Comparison of ENCODE assay signal across 6 cellular contexts in genomic region chr19:56148955-56149655, GRCh38. TPM values are rescaled to one million over a fixed set of nuclear protein-coding genes. Genes with fewer than 3 reads are reported as not detected.
"Had no signal": no experiment of that assay in that cellular context is flagged by ENCODE, and none has a peak within 500 bp of the region (broad histone marks: within the 10 kb centered on the region; RNA-seq: fewer than 3 reads in every experiment).

No MANE protein-coding gene starts in this region.

RNA-seq across cellular contexts. Expression of gene GALP, which starts 26.7 kb away (rescaled TPM):
- total RNA-seq: M059J, PC-3, Peyer's patch, Right ventricle myocardium superior, SJSA1 had no signal
- polyA plus RNA-seq: SK-N-SH had no signal

RNA-seq across cellular contexts. Expression of gene ZSCAN5B, which starts 48.5 kb away (rescaled TPM):
- total RNA-seq: M059J, PC-3, Peyer's patch, Right ventricle myocardium superior, SJSA1 had no signal
- polyA plus RNA-seq: SK-N-SH had no signal

RNA-seq across cellular contexts. Expression of gene ZSCAN5C, which starts 53.0 kb away (rescaled TPM):
- total RNA-seq: M059J, PC-3, Peyer's patch, Right ventricle myocardium superior, SJSA1 had no signal
- polyA plus RNA-seq: SK-N-SH had no signal
